In the genomic region with DNA sequence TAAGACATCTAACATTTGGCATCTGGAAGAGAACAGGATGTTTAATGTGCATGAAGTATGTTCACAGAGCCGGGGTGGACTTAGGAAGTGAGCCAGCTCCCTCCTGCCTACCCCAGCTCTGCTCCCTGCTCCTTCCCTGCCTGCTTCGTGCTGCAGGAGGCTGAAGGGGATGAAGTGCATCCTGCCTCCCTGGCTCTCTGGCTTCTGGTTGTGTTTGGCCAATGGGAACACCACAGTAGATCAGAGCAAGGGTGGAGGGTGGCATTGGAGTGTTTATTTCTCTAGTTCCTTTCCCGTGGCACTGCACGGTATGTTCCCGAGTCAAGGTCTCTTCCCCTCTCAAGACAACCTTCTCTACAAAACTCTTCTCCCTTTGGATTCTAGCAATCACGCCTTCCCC, we compare ENCODE assay signal across 21 cellular contexts.
"Had no signal": no experiment of that assay in that cellular context is flagged by ENCODE, and none has a peak within 500 bp of the region (broad histone marks: within the 10 kb centered on the region; RNA-seq: fewer than 3 reads in every experiment).

No MANE protein-coding gene starts in this region.

- ATAC-seq: Panc1, PC-3 had no signal

- H3K4me2 ChIP-seq: SK-N-SH had no signal

- H3K36me3 ChIP-seq: MG63 had no signal

- H3K4me3 ChIP-seq: MG63 had no signal

- H3K27me3 ChIP-seq: MG63 had no signal

- DNase-seq: Karpas-422, KG1, MG63, NCI-H1092 treated with DMSO at 0.1 percent for 48 hours, NCI-H1436, NCI-H187, NCI-H2029, NCI-H2081 treated with DMSO at 0.1 percent for 48 hours, NCI-H2171, NCI-H226, NCI-H446, NCI-H510A, NCI-H524 treated with DMSO at 0.1 percent for 48 hours, NCI-H69, NCI-H774, PC-3, SHP77, SK-N-SH, SW 1271 had no signal

- H3K9me3 ChIP-seq: MG63, SK-N-SH had no signal

- H3K27ac ChIP-seq: RWPE1 had no signal

- H3K9ac ChIP-seq: SK-N-SH had no signal
